ENCODE assay signal across 32 cellular contexts in the genomic region with DNA sequence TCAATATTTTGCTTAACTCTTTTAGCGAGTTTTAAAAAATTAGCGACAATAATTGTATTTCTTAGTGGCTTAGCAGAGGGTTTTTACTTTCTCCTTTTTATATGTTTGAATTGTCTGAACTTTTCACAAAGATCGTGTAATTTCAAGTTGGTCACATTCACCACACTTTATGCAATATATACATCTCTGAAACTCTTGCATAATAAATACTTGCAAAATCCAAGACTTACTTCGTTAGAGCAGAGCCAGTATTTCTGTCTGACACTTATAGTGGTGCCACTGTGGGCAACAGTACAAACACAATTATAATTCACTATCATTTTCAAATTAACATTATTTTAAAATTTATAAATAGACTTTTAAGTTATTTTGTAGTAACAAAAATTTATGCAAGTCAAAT.
"Had no signal": no experiment of that assay in that cellular context is flagged by ENCODE, and none has a peak within 500 bp of the region (broad histone marks: within the 10 kb centered on the region; RNA-seq: fewer than 3 reads in every experiment).

No MANE protein-coding gene starts in this region.

- H3K27ac Mint-ChIP-seq: activated CD4-positive, alpha-beta memory T cell treated with anti-CD3 and anti-CD28 coated beads, Interleukin-2, amount 10 ng/mL, durations not matched to agents 7 days and 5 days; activated CD4-positive, alpha-beta T cell treated with anti-CD3 and anti-CD28 coated beads, Interleukin-2, amount 10 ng/mL, durations not matched to agents 24 days and 14 days; activated naive CD4-positive, alpha-beta T cell treated with anti-CD3 and anti-CD28 coated beads, Interleukin-2, amount 10 ng/mL, durations not matched to agents 7 days and 5 days; activated naive CD8-positive, alpha-beta T cell treated with anti-CD3 and anti-CD28 coated beads, Interleukin-2, amount 10 ng/mL, durations not matched to agents 7 days and 5 days; activated T-cell treated with anti-CD3 and anti-CD28 coated beads, Interleukin-2, amount 50 U/mL, for 24 hours; brain; immature natural killer cell; naive B cell; nephron progenitor cell; progenitor cell of endocrine pancreas; stimulated activated effector memory CD8-positive, alpha-beta T cell treated with anti-CD3 and anti-CD28 coated beads, Interleukin-12 subunit alpha, Interleukin-12 subunit beta, amount 100 ng/mL, for 72 hours; stimulated activated naive CD8-positive, alpha-beta T cell treated with anti-CD3 and anti-CD28 coated beads, Interleukin-15, Interleukin-2, amounts not matched to agents 100 ng/mL and 50 ng/mL, for 24 hours had no signal

- FAIRE-seq: endothelial cell of umbilical vein, kidney had no signal

- H3K9me3 Mint-ChIP-seq: activated CD4-positive, alpha-beta memory T cell treated with anti-CD3 and anti-CD28 coated beads, Interleukin-2, amount 10 ng/mL, durations not matched to agents 7 days and 5 days; activated CD4-positive, alpha-beta T cell treated with anti-CD3 and anti-CD28 coated beads, Interleukin-2, amount 10 ng/mL, durations not matched to agents 24 days and 14 days; activated naive CD4-positive, alpha-beta T cell treated with anti-CD3 and anti-CD28 coated beads, Interleukin-2, amount 10 ng/mL, durations not matched to agents 7 days and 5 days; activated naive CD8-positive, alpha-beta T cell treated with anti-CD3 and anti-CD28 coated beads, Interleukin-2, amount 10 ng/mL, durations not matched to agents 7 days and 5 days; activated T-cell treated with anti-CD3 and anti-CD28 coated beads, Interleukin-2, amount 50 U/mL, for 24 hours; brain; immature natural killer cell; nephron progenitor cell; stimulated activated effector memory CD8-positive, alpha-beta T cell treated with anti-CD3 and anti-CD28 coated beads, Interleukin-12 subunit alpha, Interleukin-12 subunit beta, amount 100 ng/mL, for 72 hours; stimulated activated naive CD8-positive, alpha-beta T cell treated with anti-CD3 and anti-CD28 coated beads, Interleukin-15, Interleukin-2, amounts not matched to agents 100 ng/mL and 50 ng/mL, for 24 hours had no signal

- DNase-seq: activated CD4-positive, alpha-beta memory T cell treated with anti-CD3 and anti-CD28 coated beads, Interleukin-2, amount 10 ng/mL, durations not matched to agents 7 days and 5 days; activated CD4-positive, alpha-beta T cell treated with anti-CD3 and anti-CD28 coated beads, Interleukin-2, amount 10 ng/mL, durations not matched to agents 24 days and 14 days; activated CD4-positive, CD25-positive, alpha-beta regulatory T cell treated with anti-CD3 and anti-CD28 coated beads, Interleukin-2, amount 50 U/mL, for 72 hours; activated CD8-positive, alpha-beta memory T cell treated with anti-CD3 and anti-CD28 coated beads, Interleukin-2, amount 50 U/mL, for 48 hours; activated gamma-delta T cell; activated naive CD4-positive, alpha-beta T cell treated with anti-CD3 and anti-CD28 coated beads, Interleukin-2, amount 10 ng/mL, durations not matched to agents 7 days and 5 days; activated naive CD8-positive, alpha-beta T cell treated with anti-CD3 and anti-CD28 coated beads, Interleukin-2, amount 10 ng/mL, durations not matched to agents 7 days and 5 days; activated T-cell treated with anti-CD3 and anti-CD28 coated beads, Interleukin-2, amount 50 U/mL, for 24 hours; cerebellar nuclear complex; colonic mucosa; effector memory CD4-positive, alpha-beta T cell; hypothalamus; immature natural killer cell; kidney; left colon; mammary epithelial cell; naive B cell; nephron progenitor cell; ovary; right lobe of liver; stimulated activated CD4-positive, alpha-beta T cell treated with anti-CD3 and anti-CD28 coated beads, Interleukin-4, amount 100 ng/mL, for 24 hours; T-helper 9 cell; upper lobe of left lung had no signal

- H3K9me3 ChIP-seq: ascending aorta, colonic mucosa, gastroesophageal sphincter, ovary, right lobe of liver, thoracic aorta, upper lobe of left lung had no signal

- H3K4me1 ChIP-seq: ascending aorta, colonic mucosa, gastroesophageal sphincter, right lobe of liver, upper lobe of left lung had no signal

- H3K4me3 ChIP-seq: ascending aorta, cardiac muscle cell, colonic mucosa, gastroesophageal sphincter, ovary, right lobe of liver, thoracic aorta, upper lobe of left lung had no signal

- H3K27me3 ChIP-seq: ascending aorta, cardiac muscle cell, colonic mucosa, gastroesophageal sphincter, ovary, right lobe of liver, upper lobe of left lung had no signal

- H3K4me1 Mint-ChIP-seq: activated CD4-positive, alpha-beta memory T cell treated with anti-CD3 and anti-CD28 coated beads, Interleukin-2, amount 10 ng/mL, durations not matched to agents 7 days and 5 days; activated CD4-positive, alpha-beta T cell treated with anti-CD3 and anti-CD28 coated beads, Interleukin-2, amount 10 ng/mL, durations not matched to agents 24 days and 14 days; activated naive CD4-positive, alpha-beta T cell treated with anti-CD3 and anti-CD28 coated beads, Interleukin-2, amount 10 ng/mL, durations not matched to agents 7 days and 5 days; activated naive CD8-positive, alpha-beta T cell treated with anti-CD3 and anti-CD28 coated beads, Interleukin-2, amount 10 ng/mL, durations not matched to agents 7 days and 5 days; brain; immature natural killer cell; naive B cell; nephron progenitor cell; stimulated activated effector memory CD8-positive, alpha-beta T cell treated with anti-CD3 and anti-CD28 coated beads, Interleukin-12 subunit alpha, Interleukin-12 subunit beta, amount 100 ng/mL, for 72 hours had no signal

- H3K27me3 Mint-ChIP-seq: activated naive CD4-positive, alpha-beta T cell treated with anti-CD3 and anti-CD28 coated beads, Interleukin-2, amount 10 ng/mL, durations not matched to agents 7 days and 5 days; activated T-cell treated with anti-CD3 and anti-CD28 coated beads, Interleukin-2, amount 50 U/mL, for 24 hours; naive B cell; progenitor cell of endocrine pancreas; stimulated activated naive CD8-positive, alpha-beta T cell treated with anti-CD3 and anti-CD28 coated beads, Interleukin-15, Interleukin-2, amounts not matched to agents 100 ng/mL and 50 ng/mL, for 24 hours had no signal

- H3K4me3 Mint-ChIP-seq: activated CD4-positive, alpha-beta memory T cell treated with anti-CD3 and anti-CD28 coated beads, Interleukin-2, amount 10 ng/mL, durations not matched to agents 7 days and 5 days; activated CD4-positive, alpha-beta T cell treated with anti-CD3 and anti-CD28 coated beads, Interleukin-2, amount 10 ng/mL, durations not matched to agents 24 days and 14 days; activated naive CD4-positive, alpha-beta T cell treated with anti-CD3 and anti-CD28 coated beads, Interleukin-2, amount 10 ng/mL, durations not matched to agents 7 days and 5 days; activated naive CD8-positive, alpha-beta T cell treated with anti-CD3 and anti-CD28 coated beads, Interleukin-2, amount 10 ng/mL, durations not matched to agents 7 days and 5 days; activated T-cell treated with anti-CD3 and anti-CD28 coated beads, Interleukin-2, amount 50 U/mL, for 24 hours; brain; immature natural killer cell; naive B cell; nephron progenitor cell; stimulated activated effector memory CD8-positive, alpha-beta T cell treated with anti-CD3 and anti-CD28 coated beads, Interleukin-12 subunit alpha, Interleukin-12 subunit beta, amount 100 ng/mL, for 72 hours; stimulated activated naive CD8-positive, alpha-beta T cell treated with anti-CD3 and anti-CD28 coated beads, Interleukin-15, Interleukin-2, amounts not matched to agents 100 ng/mL and 50 ng/mL, for 24 hours had no signal

- H3K36me3 ChIP-seq: ascending aorta, cardiac muscle cell, colonic mucosa, gastroesophageal sphincter, ovary, right lobe of liver, thoracic aorta, upper lobe of left lung had no signal

- ATAC-seq: gastroesophageal sphincter; left colon; right lobe of liver; stimulated activated effector memory CD8-positive, alpha-beta T cell treated with anti-CD3 and anti-CD28 coated beads, Interleukin-12 subunit alpha, Interleukin-12 subunit beta, amount 100 ng/mL, for 72 hours had no signal

- H3K36me3 Mint-ChIP-seq: activated naive CD4-positive, alpha-beta T cell treated with anti-CD3 and anti-CD28 coated beads, Interleukin-2, amount 10 ng/mL, durations not matched to agents 7 days and 5 days; activated naive CD8-positive, alpha-beta T cell treated with anti-CD3 and anti-CD28 coated beads, Interleukin-2, amount 10 ng/mL, durations not matched to agents 7 days and 5 days; brain; immature natural killer cell; naive B cell; stimulated activated effector memory CD8-positive, alpha-beta T cell treated with anti-CD3 and anti-CD28 coated beads, Interleukin-12 subunit alpha, Interleukin-12 subunit beta, amount 100 ng/mL, for 72 hours had no signal
